1 cellular context compared by ENCODE assay signal in genomic region chr6:44152109-44152461, GRCh38.
TF ChIP-seq lines count a peak whose summit lies in the region.

No MANE protein-coding gene starts in this region.

TF ChIP-seq in HepG2, 621 proteins besides CTCF, POLR2A, EP300 and RAD21:
- TF ChIP-seq KDM5B (CRISPR knock-in tag; IDR thresholded peaks at IDR 0.05; ENCODE audit: borderline replicate concordance) (0 out of 2 replicates have a peak, but pooled peaks have one; percentile 7), UBTF (CRISPR knock-in tag; IDR thresholded peaks at IDR 0.05) (peak; percentile 4; the same call in 1 of the 2 replicates), MXD1 (CRISPR knock-in tag; IDR thresholded peaks at IDR 0.05) (0 out of 2 replicates have a peak, but pooled peaks have one; percentile 9), ZNF224 (CRISPR knock-in tag; IDR thresholded peaks at IDR 0.05) (0 out of 2 replicates have a peak, but pooled peaks have one; percentile 41), SNAPC5 (CRISPR knock-in tag; IDR thresholded peaks at IDR 0.05; ENCODE audit: borderline replicate concordance) (0 out of 2 replicates have a peak, but pooled peaks have one; percentile 9), AGO2 (optimal IDR thresholded peaks at IDR 0.05; ENCODE audit: low read depth, low read length) (peak; percentile 9), TARDBP (CRISPR knock-in tag; IDR thresholded peaks at IDR 0.05) (no peak), ARID2 (CRISPR knock-in tag; IDR thresholded peaks at IDR 0.05; ENCODE audit: borderline replicate concordance) (0 out of 2 replicates have a peak, but pooled peaks have one; percentile 2), CC2D1A (CRISPR knock-in tag; IDR thresholded peaks at IDR 0.05) (0 out of 2 replicates have a peak, but pooled peaks have one; percentile 48), ZNF350 (CRISPR knock-in tag; IDR thresholded peaks at IDR 0.05; ENCODE audit: borderline replicate concordance, low read depth) (0 out of 2 replicates have a peak, but pooled peaks have one; percentile 7), RCOR2 (CRISPR knock-in tag; IDR thresholded peaks at IDR 0.05) (no peak), FUBP1 (CRISPR knock-in tag; IDR thresholded peaks at IDR 0.05; ENCODE audit: borderline replicate concordance) (0 out of 2 replicates have a peak, but pooled peaks have one; percentile 3), DMAP1 (CRISPR knock-in tag; IDR thresholded peaks at IDR 0.05) (no peak), ZNF710 (CRISPR knock-in tag; IDR thresholded peaks at IDR 0.05; ENCODE audit: borderline replicate concordance) (0 out of 2 replicates have a peak, but pooled peaks have one; percentile 12), CSRNP1 (CRISPR knock-in tag; IDR thresholded peaks at IDR 0.05) (0 out of 2 replicates have a peak, but pooled peaks have one; percentile 1), ZNF687 (CRISPR knock-in tag; IDR thresholded peaks at IDR 0.05) (0 out of 2 replicates have a peak, but pooled peaks have one; percentile 24), SMAD3 (CRISPR knock-in tag; IDR thresholded peaks at IDR 0.05) (no peak), PCBP1 (IDR thresholded peaks at IDR 0.05; ENCODE audit: borderline replicate concordance, low read depth, low read length) (peak; percentile 17; the same call in 1 of the 2 replicates)
